ENCODE assay signal across 8 cellular contexts in genomic region chr1:229579101-229579651, GRCh38. TPM values are rescaled to one million over a fixed set of nuclear protein-coding genes. Genes with fewer than 3 reads are reported as not detected.
DNase-seq lines count a peak whose midpoint lies in the region; ATAC-seq and TF ChIP-seq lines count a peak whose summit lies in the region.

No MANE protein-coding gene starts in this region.

- no peak overlapping the region for H3K9ac ChIP-seq in BLaER1

- H3K4me1 Mint-ChIP-seq in T-helper 2 cell treated with Interferon-gamma antibody and Interleukin-4, amounts not matched to agents 5 μg/mL and 100 μg/mL, for 36 hours (ENCODE audit: low read depth) = no peaks in the 10 kb centered on the region
- H3K4me1 Mint-ChIP-seq in T-cell = peaks cover 0 to 4% (median 0%) of the 10 kb centered on the region in 3 donors

- H3K27ac ChIP-seq in BLaER1 (no peak overlapping the region), SJCRH30 (no peak overlapping the region), prostate gland (peak overlapping the region; percentile 68 to 70)

- no peaks in the 10 kb centered on the region for H4K20me1 ChIP-seq in BLaER1

- H3K4me3 ChIP-seq in BLaER1 (no peak overlapping the region), MG63 (no peak overlapping the region), SJCRH30 (peak overlapping the region; percentile 18; the same call in 1 of the 2 replicates), fibroblast of the aortic adventitia (ENCODE audit: low read depth, low read length) (peak overlapping the region; percentile 23), prostate gland (no peak overlapping the region)

- DNase-seq in MG63 (peak; percentile 19), SJCRH30 (peak; percentile 32 to 60), fibroblast of the aortic adventitia (ENCODE audit: low read depth) (peak; percentile 48), prostate gland (ENCODE audit: low spot score) (peak; percentile 66), T-cell (no peak)
- no peak for DNase-seq in T-helper 2 cell treated with Interferon-gamma antibody and Interleukin-4, amounts not matched to agents 5 μg/mL and 100 μg/mL, for 36 hours (ENCODE audit: low spot score)

- POLR2A ChIA-PET in T-cell (lab: Charles Lee) = no interaction called here

- no peak overlapping the region for H3K4me3 Mint-ChIP-seq in T-helper 2 cell treated with Interferon-gamma antibody and Interleukin-4, amounts not matched to agents 5 μg/mL and 100 μg/mL, for 36 hours
- H3K4me3 Mint-ChIP-seq in T-cell = no peak overlapping the region

- H3K4me1 ChIP-seq in BLaER1 (peaks cover 25% of the 10 kb centered on the region), SJCRH30 (no peaks in the 10 kb centered on the region; the same call in 1 of the 2 replicates), prostate gland (replicated peaks) (peaks cover 7% of the 10 kb centered on the region)

- CTCF ChIA-PET in T-cell (lab: Charles Lee) = no interaction called here

- WGBS in prostate gland = 2% methylated on average over 9 of the region's 9 CpGs

- no peak overlapping the region for H3K27ac Mint-ChIP-seq in T-helper 2 cell treated with Interferon-gamma antibody and Interleukin-4, amounts not matched to agents 5 μg/mL and 100 μg/mL, for 36 hours
- no peak overlapping the region for H3K27ac Mint-ChIP-seq in T-cell

- TF ChIP-seq CTCF in fibroblast of the aortic adventitia (IDR thresholded peaks at IDR 0.05; ENCODE audit: insufficient read depth, low read length) (no peak), prostate gland (IDR thresholded peaks at IDR 0.05) (no peak)

- H3K9me3 ChIP-seq in BLaER1 (no peaks in the 10 kb centered on the region), MG63 (no peaks in the 10 kb centered on the region), SJCRH30 (replicated peaks) (no peaks in the 10 kb centered on the region), prostate gland (no peaks in the 10 kb centered on the region)

- H3K4me2 ChIP-seq in BLaER1 = peak overlapping the region; percentile 48

- H3K27me3 ChIP-seq in BLaER1 = no peaks in the 10 kb centered on the region
- no peaks in the 10 kb centered on the region; the same call in 1 of the 2 replicates for H3K27me3 ChIP-seq in MG63
- no peaks in the 10 kb centered on the region for H3K27me3 ChIP-seq in SJCRH30
- no peaks in the 10 kb centered on the region for H3K27me3 ChIP-seq in prostate gland (replicated peaks; ENCODE audit: insufficient read depth)

- peak; percentile 82 for ATAC-seq in GM21423 (IDR thresholded peaks at IDR 0.05; ENCODE audit: unreplicated experiment)
- ATAC-seq in T-cell (replicated peaks in 1 of 4) = no peak

- peaks cover 15% of the 10 kb centered on the region for H3K27me3 Mint-ChIP-seq in T-helper 2 cell treated with Interferon-gamma antibody and Interleukin-4, amounts not matched to agents 5 μg/mL and 100 μg/mL, for 36 hours (ENCODE audit: low read depth)
- peaks cover 4 to 6% of the 10 kb centered on the region in 2 donors for H3K27me3 Mint-ChIP-seq in T-cell

- no peaks in the 10 kb centered on the region for H3K36me3 Mint-ChIP-seq in T-helper 2 cell treated with Interferon-gamma antibody and Interleukin-4, amounts not matched to agents 5 μg/mL and 100 μg/mL, for 36 hours (ENCODE audit: low read depth)
- H3K36me3 Mint-ChIP-seq in T-cell = no peaks in the 10 kb centered on the region

- intact Hi-C loops in prostate gland (cut with DNase I) = no loop called here

- no peak for TF ChIP-seq POLR2A in prostate gland (IDR thresholded peaks at IDR 0.05)

- no peaks in the 10 kb centered on the region for H3K9me3 Mint-ChIP-seq in T-helper 2 cell treated with Interferon-gamma antibody and Interleukin-4, amounts not matched to agents 5 μg/mL and 100 μg/mL, for 36 hours
- H3K9me3 Mint-ChIP-seq in T-cell = no peaks in the 10 kb centered on the region

- no peaks in the 10 kb centered on the region for H3K36me3 ChIP-seq in BLaER1
- H3K36me3 ChIP-seq in MG63 = no peaks in the 10 kb centered on the region
- no peaks in the 10 kb centered on the region for H3K36me3 ChIP-seq in SJCRH30
- no peaks in the 10 kb centered on the region for H3K36me3 ChIP-seq in prostate gland

RNA-seq across cellular contexts. Expression of gene ABCB10, which starts 20.7 kb away (rescaled TPM):
- 34.2 and 38.4 TPM in 2 replicates for total RNA-seq in MG63 (2014; rRNA removed; shearing (Covaris generic); ENCODE audit: low replicate concordance)
- total RNA-seq in SJCRH30 (2014; rRNA removed; shearing (Covaris generic)) = 14.9 and 18.3 TPM in 2 replicates
- total RNA-seq in fibroblast of the aortic adventitia (ENCODE audit: low replicate concordance) = 13.1 and 16.8 TPM in 2 replicates
- 10 to 100 TPM; 11.0 to 21.9 TPM for total RNA-seq in prostate gland
- 10 to 100 TPM; 15.8 to 18.9 (median 18.2) TPM for total RNA-seq in T-cell

RNA-seq across cellular contexts. Expression of gene TAF5L, which starts 46.7 kb away (rescaled TPM):
- 26.9 TPM in 2 replicates for total RNA-seq in MG63 (2014; rRNA removed; shearing (Covaris generic); ENCODE audit: low replicate concordance)
- 26.7 and 28.7 TPM in 2 replicates for total RNA-seq in SJCRH30 (2014; rRNA removed; shearing (Covaris generic))
- total RNA-seq in fibroblast of the aortic adventitia (ENCODE audit: low replicate concordance) (9.9 and 14.3 TPM in 2 replicates), prostate gland (10 to 100 TPM; 14.0 to 17.2 TPM), T-cell (10 to 100 TPM; 18.8 to 28.9 (median 21.9) TPM)

RNA-seq across cellular contexts. Expression of gene URB2, which starts 46.9 kb away (rescaled TPM):
- total RNA-seq in MG63 (2014; rRNA removed; shearing (Covaris generic); ENCODE audit: low replicate concordance) = 19.8 and 21.3 TPM in 2 replicates
- total RNA-seq in SJCRH30 (2014; rRNA removed; shearing (Covaris generic)) = 33.3 and 34.4 TPM in 2 replicates
- 9.6 and 10.7 TPM in 2 replicates for total RNA-seq in fibroblast of the aortic adventitia (ENCODE audit: low replicate concordance)
- total RNA-seq in prostate gland = 10 to 100 TPM in 1 of 2 donors, 1 to 10 TPM in 1; 5.6 to 11.9 TPM
- 10 to 100 TPM in 3 of 5 donors, 1 to 10 TPM in 2; 8.5 to 13.7 (median 12.7) TPM for total RNA-seq in T-cell

Comparison
In these comparisons a context has a peak if more than half of its experiments do, and no peak if none do; other contexts are left out.
1. H3K27ac ChIP-seq: peak in prostate gland (2 of 2); none in BLaER1 (single experiment) and SJCRH30 (single experiment).
2. H3K4me3 ChIP-seq: peak in SJCRH30 (single experiment) and fibroblast of the aortic adventitia (single experiment); none in BLaER1 (single experiment), MG63 (single experiment) and prostate gland (0 of 2).
3. DNase-seq: peak in MG63 (single experiment), SJCRH30 (2 of 2), fibroblast of the aortic adventitia (single experiment) and prostate gland (single experiment); none in T-helper 2 cell treated with Interferon-gamma antibody and Interleukin-4, amounts not matched to agents 5 μg/mL and 100 μg/mL, for 36 hours (single experiment) and T-cell (0 of 34).